12 cellular contexts compared by ENCODE assay signal in genomic region chr11:72012091-72012630, GRCh38. TPM values are rescaled to one million over a fixed set of nuclear protein-coding genes. Genes with fewer than 3 reads are reported as not detected.
DNase-seq lines count a peak whose midpoint lies in the region; ATAC-seq and TF ChIP-seq lines count a peak whose summit lies in the region.
"Had no signal": no experiment of that assay in that cellular context is flagged by ENCODE, and none has a peak within 500 bp of the region (broad histone marks: within the 10 kb centered on the region; RNA-seq: fewer than 3 reads in every experiment).

No MANE protein-coding gene starts in this region.

- TF ChIP-seq POLR2A in body of pancreas (IDR thresholded peaks at IDR 0.05), result no peak

- H3K4me3 Mint-ChIP-seq in chondrocyte (ENCODE audit: unreplicated experiment), result no peak overlapping the region
- H3K4me3 Mint-ChIP-seq in naive thymus-derived CD8-positive, alpha-beta T cell, result no peak overlapping the region

- H3K27me3 Mint-ChIP-seq in chondrocyte (ENCODE audit: low read depth), result no peaks in the 10 kb centered on the region
- no peaks in the 10 kb centered on the region for H3K27me3 Mint-ChIP-seq in naive thymus-derived CD8-positive, alpha-beta T cell

- H3K4me3 ChIP-seq in tibial artery, result no peak overlapping the region
- H3K4me3 ChIP-seq in body of pancreas, result no peak overlapping the region

- H3K9me3 ChIP-seq in tibial artery (no peaks in the 10 kb centered on the region), body of pancreas (no peaks in the 10 kb centered on the region)

- POLR2A ChIA-PET in naive thymus-derived CD8-positive, alpha-beta T cell (lab: Charles Lee), result interaction anchor here (1.3 kb wide), 1 partner anchor 13 kb away, joined by 5 read pairs; no protein-coding TSS in a partner anchor

- H3K27ac ChIP-seq in tibial artery, result peak overlapping the region; percentile 8 to 46
- H3K27ac ChIP-seq in body of pancreas, result peak overlapping the region in 2 of 4 donors; percentile 28 to 53

- no peak for TF ChIP-seq CTCF in chondrocyte (IDR thresholded peaks at IDR 0.05)
- no peak for TF ChIP-seq CTCF in tibial artery (IDR thresholded peaks at IDR 0.05)
- no peak for TF ChIP-seq CTCF in body of pancreas (IDR thresholded peaks at IDR 0.05)

- H3K27ac Mint-ChIP-seq in chondrocyte (ENCODE audit: unreplicated experiment), result peak overlapping the region; percentile 45
- H3K27ac Mint-ChIP-seq in naive thymus-derived CD8-positive, alpha-beta T cell, result peak overlapping the region in 8 of 10 donors; percentile 41 to 91 (median 72)

- H3K27me3 ChIP-seq in tibial artery (no peaks in the 10 kb centered on the region), body of pancreas (no peaks in the 10 kb centered on the region)

- WGBS in body of pancreas, 2 donors, result 68 to 82% methylated on average over 1 to 5 of the region's 5 CpGs

- peaks cover 98 to 100% (median 100%) of the 10 kb centered on the region in 3 donors for H3K36me3 ChIP-seq in tibial artery
- peaks cover 35 to 65% of the 10 kb centered on the region in 2 donors for H3K36me3 ChIP-seq in body of pancreas (replicated peaks in 1 of 2; ENCODE audit: insufficient read depth in 1 of 2, low read depth in 2 of 2)

- H3K4me1 ChIP-seq in tibial artery, result peaks cover 4 to 37% (median 25%) of the 10 kb centered on the region in 4 donors
- peaks cover 18% of the 10 kb centered on the region for H3K4me1 ChIP-seq in body of pancreas

- intact Hi-C loops in tibial artery (cut with DNase I; ENCODE audit: low total_unique reads), result no loop called here
- intact Hi-C loops in body of pancreas (cut with DNase I), result no loop called here

- no peak for ATAC-seq in naive thymus-derived CD8-positive, alpha-beta T cell
- ATAC-seq in body of pancreas, result no peak

- no peaks in the 10 kb centered on the region for H3K9me3 Mint-ChIP-seq in chondrocyte (ENCODE audit: low read depth)
- no peaks in the 10 kb centered on the region for H3K9me3 Mint-ChIP-seq in naive thymus-derived CD8-positive, alpha-beta T cell

- peaks cover 44% of the 10 kb centered on the region for H3K36me3 Mint-ChIP-seq in chondrocyte (ENCODE audit: low read depth)
- H3K36me3 Mint-ChIP-seq in naive thymus-derived CD8-positive, alpha-beta T cell, result peaks cover 0 to 95% (median 25%) of the 10 kb centered on the region in 3 donors

- H3K4me1 Mint-ChIP-seq in chondrocyte (ENCODE audit: low read depth), result peaks cover 8% of the 10 kb centered on the region
- peaks cover 0 to 24% (median 12%) of the 10 kb centered on the region in 4 donors for H3K4me1 Mint-ChIP-seq in naive thymus-derived CD8-positive, alpha-beta T cell

- DNase-seq in activated effector memory CD4-positive, alpha-beta T cell treated with anti-CD3 and anti-CD28 coated beads, Interleukin-2, amount 50 U/mL, for 16 hours, result peak; percentile 34
- DNase-seq in activated effector memory CD4-positive, alpha-beta T cell treated with Interleukin-2 at 50 U/mL for 16 hours, result no peak
- DNase-seq in chondrocyte (ENCODE audit: low spot score) (no peak), tibial artery (no peak), body of pancreas (no peak), NCI-H1417 (lab: John Stamatoyannopoulos, UW) (no peak), cortex of kidney (lab: John Stamatoyannopoulos, UW) (no peak)
- DNase-seq in naive thymus-derived CD8-positive, alpha-beta T cell, result no peak
- DNase-seq: foreskin fibroblast; KG1; stimulated activated CD4-positive, alpha-beta T cell treated with anti-CD3 and anti-CD28 coated beads, Interleukin-4, amount 100 ng/mL, for 1 hour; stimulated activated naive CD4-positive, alpha-beta T cell treated with Interleukin-2 at 50 U/mL for 16 hours had no signal

RNA-seq across cellular contexts. Expression of gene IL18BP, which starts 13.5 kb away (rescaled TPM):
- 9.6 to 16.2 TPM (median 11.4 TPM) in 3 replicates for total RNA-seq in chondrocyte
- 10 to 100 TPM; 15.1 to 19.6 TPM for total RNA-seq in naive thymus-derived CD8-positive, alpha-beta T cell
- polyA plus RNA-seq in naive thymus-derived CD8-positive, alpha-beta T cell, result 10 to 100 TPM in 1 of 3 donors, 1 to 10 TPM in 2; 7.4 to 15.8 (median 8.6) TPM
- 1 to 10 TPM; 3.1 to 9.6 TPM for total RNA-seq in body of pancreas
